Comparison of ENCODE assay signal across 9 cellular contexts in genomic region chr5:181242031-181242451, GRCh38. TPM values are rescaled to one million over a fixed set of nuclear protein-coding genes. Genes with fewer than 3 reads are reported as not detected.
DNase-seq lines count a peak whose midpoint lies in the region; ATAC-seq, FAIRE-seq and TF ChIP-seq lines count a peak whose summit lies in the region.
"Had no signal": no experiment of that assay in that cellular context is flagged by ENCODE, and none has a peak within 500 bp of the region (broad histone marks: within the 10 kb centered on the region; RNA-seq: fewer than 3 reads in every experiment).

No MANE protein-coding gene starts in this region.

- in situ Hi-C loops in GM12878 (cut with MboI): no loop called here

- H3K4me1 ChIP-seq in left ventricle myocardium inferior (peaks cover 71% of the 10 kb centered on the region), GM12878 (ENCODE audit: control insufficient read depth, insufficient read depth, low read length) (peaks cover 22% of the 10 kb centered on the region), upper lobe of right lung (peaks cover 45% of the 10 kb centered on the region)

- TF ChIP-seq CTCF in left ventricle myocardium inferior (IDR thresholded peaks at IDR 0.05; ENCODE audit: borderline replicate concordance): no peak
- TF ChIP-seq CTCF in GM12878 (IDR thresholded peaks at IDR 0.05 in 2 of 3, conservative IDR thresholded peaks at IDR 0.05 in 1 of 3; ENCODE audit: control insufficient read depth in 2 of 3, extremely low read depth in 1 of 3, insufficient read depth in 1 of 3, low read depth in 3 of 3, low read length in 3 of 3): no peak
- TF ChIP-seq CTCF in upper lobe of right lung (IDR thresholded peaks at IDR 0.05): no peak

- POLR2A ChIA-PET in GM12878 (lab: Charles Lee): interaction anchor here (0.5 to 2.6 kb wide), 5 partner anchors 13 to 52 kb away, joined by 3 to 22 read pairs (median 4); partner anchors contain the start of gene TRIM41

- intact Hi-C loops in left ventricle myocardium inferior (cut with micrococcal nuclease): no loop called here
- intact Hi-C loops in left cardiac atrium (cut with DNase I): no loop called here
- intact Hi-C loops in GM12878 (cut with micrococcal nuclease; ENCODE audit: unreplicated experiment): no loop called here
- intact Hi-C loops in upper lobe of right lung (cut with DNase I): no loop called here

- peaks cover 15% of the 10 kb centered on the region for H4K20me1 ChIP-seq in GM12878 (ENCODE audit: control insufficient read depth, insufficient read depth)

- peak overlapping the region; percentile 100 for H3K4me3 Mint-ChIP-seq in memory B cell

- H3K79me2 ChIP-seq in GM12878 (ENCODE audit: control insufficient read depth, insufficient read depth, low read length): peaks cover 83% of the 10 kb centered on the region

- H3K36me3 ChIP-seq in left ventricle myocardium inferior: peaks cover 52% of the 10 kb centered on the region
- H3K36me3 ChIP-seq in GM12878 (ENCODE audit: control insufficient read depth in 2 of 2, insufficient read depth in 2 of 2, low read length in 1 of 2): peaks cover 24 to 37% of the 10 kb centered on the region in 2 experiments
- peaks cover 55% of the 10 kb centered on the region for H3K36me3 ChIP-seq in upper lobe of right lung

- no peaks in the 10 kb centered on the region for H3K9me3 Mint-ChIP-seq in memory B cell

- WGBS in GM12878 (ENCODE audit: insufficient coverage, insufficient replicate concordance, low lambda C conversion rate, missing lambda C conversion rate): 2% methylated on average over 6 of the region's 6 CpGs

- H3K4me3 ChIP-seq in left ventricle myocardium inferior (peak overlapping the region; percentile 94), GM12878 (peak overlapping the region; percentile 98), upper lobe of right lung (peak overlapping the region; percentile 72)

- peak overlapping the region; percentile 92 for H3K4me2 ChIP-seq in GM12878 (ENCODE audit: control insufficient read depth, insufficient read depth)

- SMC1A ChIA-PET in GM12878 (lab: Charles Lee; ENCODE audit: uncharacterized antibody, unreplicated experiment): interaction anchor here (0.8 to 1.1 kb wide), 2 partner anchors 8 to 17 kb away, joined by 3 to 4 read pairs; no protein-coding TSS in a partner anchor

- H3K9ac ChIP-seq in GM12878 (ENCODE audit: control insufficient read depth, insufficient read depth, low read length): peak overlapping the region; percentile 88

- TF ChIP-seq POLR2A in GM12878 (IDR thresholded peaks at IDR 0.05; ENCODE audit: low read depth, low read length): 0 out of 2 replicates have a peak, but pooled peaks have one; percentile 4

- H3K27ac ChIP-seq in left ventricle myocardium inferior (replicated peaks) (peak overlapping the region; percentile 99), GM12878 (ENCODE audit: control insufficient read depth, insufficient read depth) (peak overlapping the region; percentile 92), upper lobe of right lung (peak overlapping the region; percentile 98)

- RAD21 ChIA-PET in GM12878 (lab: Charles Lee; ENCODE audit: unreplicated experiment): interaction anchor here (1.8 kb wide), 1 partner anchor 16 kb away, joined by 6 read pairs; no protein-coding TSS in a partner anchor

- H3K4me1 Mint-ChIP-seq in memory B cell: peaks cover 41% of the 10 kb centered on the region

- peak overlapping the region; percentile 95 for H3K27ac Mint-ChIP-seq in memory B cell

- FAIRE-seq in GM12878 (lab: Jason Lieb, UNC): no peak

- no peaks in the 10 kb centered on the region for H3K27me3 Mint-ChIP-seq in memory B cell

- H3K27me3 ChIP-seq in left ventricle myocardium inferior (ENCODE audit: low read depth) (no peaks in the 10 kb centered on the region), GM12878 (replicated peaks in 1 of 2; ENCODE audit: control insufficient read depth in 2 of 2, insufficient read depth in 2 of 2, low read length in 1 of 2) (no peaks in the 10 kb centered on the region), upper lobe of right lung (no peaks in the 10 kb centered on the region)

- no peak overlapping the region for H2AFZ ChIP-seq in GM12878 (ENCODE audit: control insufficient read depth, low read depth, low read length)

- CTCF ChIA-PET in GM12878 (lab: Yijun Ruan, JAX): interaction anchor here (0.6 to 1.5 kb wide), 2 partner anchors 16 to 79 kb away, joined by 3 read pairs; no protein-coding TSS in a partner anchor

- no peak for ATAC-seq in left cardiac atrium
- no peak for ATAC-seq in GM12878
- ATAC-seq in memory B cell (ENCODE audit: low read depth): no peak
- ATAC-seq in upper lobe of right lung: no peak
- ATAC-seq in HG03571 (IDR thresholded peaks at IDR 0.05; ENCODE audit: unreplicated experiment): no peak

- TF ChIP-seq EP300 in GM12878 (IDR thresholded peaks at IDR 0.05; ENCODE audit: borderline replicate concordance in 1 of 2, control insufficient read depth in 1 of 2, low read depth in 2 of 2, low read length in 2 of 2): no peak

- H3K9me3 ChIP-seq in left ventricle myocardium inferior (replicated peaks) (no peaks in the 10 kb centered on the region), GM12878 (replicated peaks; ENCODE audit: control insufficient read depth, insufficient read depth, low read length) (no peaks in the 10 kb centered on the region), upper lobe of right lung (no peaks in the 10 kb centered on the region)

- H3K36me3 Mint-ChIP-seq in memory B cell: peaks cover 30% of the 10 kb centered on the region

- TF ChIP-seq RAD21 in GM12878 (IDR thresholded peaks at IDR 0.05; ENCODE audit: insufficient read depth, low read depth, low read length): no peak

- BruUV-seq in GM12878 (replicated peaks; lab: Mats Ljungman, UMichigan): no TSS peak

- DNase-seq in left ventricle myocardium inferior (no peak), left cardiac atrium (no peak), GM12878 (ENCODE audit: low read depth, low spot score) (no peak), memory B cell (ENCODE audit: low spot score in 2 of 2) (no peak), upper lobe of right lung (no peak), HK-2 (ENCODE audit: unreplicated experiment) (no peak), GM19240 (ENCODE audit: insufficient read length, low spot score) (no peak)
- DNase-seq: NCI-H2081 treated with DMSO at 0.1 percent for 48 hours had no signal

RNA-seq across cellular contexts. Expression of gene RACK1, which starts 1.7 kb away (rescaled TPM):
- total RNA-seq in left ventricle myocardium inferior: 628 TPM
- 100 to 1,000 TPM; 713 to 792 TPM for total RNA-seq in left cardiac atrium
- total RNA-seq in GM12878 (2013; cell fraction: nucleolus; rRNA removed): 1,060 and 1,082 TPM in 2 replicates
- 6,385 and 6,584 TPM in 2 replicates for total RNA-seq in GM12878 (2014; rRNA removed)
- total RNA-seq in GM12878 (2014; rRNA removed; fragmentation: Illumina TruSeq; extraction: Trizol): 4,111 and 4,251 TPM in 2 replicates
- 2,742 and 2,873 TPM in 2 replicates for total RNA-seq in GM12878 (2021)
- polyA plus RNA-seq in GM12878 (2011; ENCODE audit: low read depth): 2,498 TPM
- polyA plus RNA-seq in GM12878 (2011; rRNA removed): 2,058 and 4,963 TPM in 2 replicates
- 6,471 and 7,747 TPM in 2 replicates for polyA plus RNA-seq in GM12878 (2011; cell fraction: cytosol; rRNA removed)
- 2,792 and 3,345 TPM in 2 replicates for polyA plus RNA-seq in GM12878 (2011; cell fraction: nucleus; rRNA removed)
- polyA plus RNA-seq in GM12878 (2012): 4,319 and 4,635 TPM in 2 replicates
- 2,869 and 4,083 TPM in 2 replicates for polyA plus RNA-seq in GM12878 (2014; fragmentation: Illumina TruSeq; extraction: Trizol)
- 1,000 to 10,000 TPM; 3,729 to 5,412 TPM for polyA plus RNA-seq in GM12878 (2014; fragmentation: Nextera tagmentation; extraction: Ambion mirVana)
- polyA plus RNA-seq in GM12878 (2014; rRNA removed): 5,813 and 5,897 TPM in 2 replicates
- polyA plus RNA-seq in GM12878 (2016; fragmentation: Nextera tagmentation; extraction: Ambion mirVana): 1,000 to 10,000 TPM; 1,365 to 1,424 TPM
- 6,568 and 9,193 TPM in 2 replicates for polyA minus RNA-seq in GM12878 (2011; rRNA and poly(A)+ RNA removed)
- polyA minus RNA-seq in GM12878 (2011; cell fraction: cytosol; rRNA and poly(A)+ RNA removed): 1,862 and 1,930 TPM in 2 replicates
- polyA minus RNA-seq in GM12878 (2011; cell fraction: nucleus; rRNA and poly(A)+ RNA removed): 910 and 1,213 TPM in 2 replicates
- total RNA-seq in upper lobe of right lung: 1,155 TPM

RNA-seq across cellular contexts. Expression of gene TRIM52, which starts 18.9 kb away (rescaled TPM):
- total RNA-seq in left ventricle myocardium inferior (8.5 TPM), left cardiac atrium (10 to 100 TPM in 1 of 2 donors, 1 to 10 TPM in 1; 9.8 to 10.1 TPM), GM12878 (2014; rRNA removed) (6.5 and 7.1 TPM in 2 replicates), GM12878 (2014; rRNA removed; fragmentation: Illumina TruSeq; extraction: Trizol) (10.1 and 11.5 TPM in 2 replicates), GM12878 (2021) (8.4 and 8.6 TPM in 2 replicates), upper lobe of right lung (16.3 TPM)
- 46.6 and 48.5 TPM in 2 replicates for total RNA-seq in GM12878 (2013; cell fraction: nucleolus; rRNA removed)
- polyA plus RNA-seq in GM12878 (2011; ENCODE audit: low read depth): 5.9 TPM
- polyA plus RNA-seq in GM12878 (2011; rRNA removed) (24.3 and 34.0 TPM in 2 replicates), GM12878 (2014; fragmentation: Illumina TruSeq; extraction: Trizol) (12.4 and 14.7 TPM in 2 replicates), GM12878 (2014; fragmentation: Nextera tagmentation; extraction: Ambion mirVana) (1 to 10 TPM; 1.4 to 3.4 TPM), GM12878 (2014; rRNA removed) (11.6 and 13.4 TPM in 2 replicates), GM12878 (2016; fragmentation: Nextera tagmentation; extraction: Ambion mirVana) (1 to 10 TPM; 6.8 to 7.9 TPM)
- 12.3 and 13.7 TPM in 2 replicates for polyA plus RNA-seq in GM12878 (2011; cell fraction: cytosol; rRNA removed)
- 31.5 and 38.7 TPM in 2 replicates for polyA plus RNA-seq in GM12878 (2011; cell fraction: nucleus; rRNA removed)
- 10.7 and 12.3 TPM in 2 replicates for polyA plus RNA-seq in GM12878 (2012)
- polyA minus RNA-seq in GM12878 (2011; rRNA and poly(A)+ RNA removed): 19.5 and 28.6 TPM in 2 replicates
- polyA minus RNA-seq in GM12878 (2011; cell fraction: cytosol; rRNA and poly(A)+ RNA removed): 6.1 and 7.9 TPM in 2 replicates
- 15.4 and 24.9 TPM in 2 replicates for polyA minus RNA-seq in GM12878 (2011; cell fraction: nucleus; rRNA and poly(A)+ RNA removed)

RNA-seq across cellular contexts. Expression of gene TRIM41, which starts 19.0 kb away (rescaled TPM):
- 26.4 TPM for total RNA-seq in left ventricle myocardium inferior
- total RNA-seq in left cardiac atrium: 10 to 100 TPM; 17.1 to 19.1 TPM
- total RNA-seq in GM12878 (2013; cell fraction: nucleolus; rRNA removed): 30.1 and 34.3 TPM in 2 replicates
- total RNA-seq in GM12878 (2014; rRNA removed): 16.0 and 17.2 TPM in 2 replicates
- total RNA-seq in GM12878 (2014; rRNA removed; fragmentation: Illumina TruSeq; extraction: Trizol): 10.5 and 10.6 TPM in 2 replicates
- total RNA-seq in GM12878 (2021): 24.6 and 28.9 TPM in 2 replicates
- polyA plus RNA-seq in GM12878 (2011; ENCODE audit: low read depth): 11.5 TPM
- polyA plus RNA-seq in GM12878 (2011; rRNA removed): 14.8 and 17.7 TPM in 2 replicates
- 16.4 and 21.9 TPM in 2 replicates for polyA plus RNA-seq in GM12878 (2011; cell fraction: cytosol; rRNA removed)
- polyA plus RNA-seq in GM12878 (2011; cell fraction: nucleus; rRNA removed): 173 and 195 TPM in 2 replicates
- 21.7 and 28.2 TPM in 2 replicates for polyA plus RNA-seq in GM12878 (2012)
- 9.4 and 10.6 TPM in 2 replicates for polyA plus RNA-seq in GM12878 (2014; fragmentation: Illumina TruSeq; extraction: Trizol)
- 1 to 10 TPM; 1.0 to 3.2 TPM for polyA plus RNA-seq in GM12878 (2014; fragmentation: Nextera tagmentation; extraction: Ambion mirVana)
- 21.5 and 24.4 TPM in 2 replicates for polyA plus RNA-seq in GM12878 (2014; rRNA removed)
- polyA plus RNA-seq in GM12878 (2016; fragmentation: Nextera tagmentation; extraction: Ambion mirVana): 1 to 10 TPM; 5.2 to 5.5 TPM
- polyA minus RNA-seq in GM12878 (2011; rRNA and poly(A)+ RNA removed): 8.6 and 10.9 TPM in 2 replicates
- polyA minus RNA-seq in GM12878 (2011; cell fraction: cytosol; rRNA and poly(A)+ RNA removed): 6.8 and 7.5 TPM in 2 replicates
- polyA minus RNA-seq in GM12878 (2011; cell fraction: nucleus; rRNA and poly(A)+ RNA removed): 16.0 and 24.7 TPM in 2 replicates
- 26.9 TPM for total RNA-seq in upper lobe of right lung

RNA-seq across cellular contexts. Expression of gene TRIM7, which starts 37.0 kb away (rescaled TPM):
- total RNA-seq in left ventricle myocardium inferior (6.4 TPM), left cardiac atrium (1 to 10 TPM; 5.9 to 9.0 TPM), GM12878 (2014; rRNA removed) (0.54 and 1.1 TPM in 2 replicates), GM12878 (2014; rRNA removed; fragmentation: Illumina TruSeq; extraction: Trizol) (0.22 and 0.46 TPM in 2 replicates), GM12878 (2021) (0.38 and 0.96 TPM in 2 replicates), upper lobe of right lung (4.9 TPM)
- total RNA-seq in GM12878 (2013; cell fraction: nucleolus; rRNA removed): 0.59 and 0.84 TPM in 2 replicates
- polyA plus RNA-seq in GM12878 (2011; ENCODE audit: low read depth): 1.1 TPM
- polyA plus RNA-seq in GM12878 (2011; rRNA removed) (1.6 TPM in 2 replicates), GM12878 (2014; fragmentation: Illumina TruSeq; extraction: Trizol) (0.32 and 0.33 TPM in 2 replicates), GM12878 (2014; fragmentation: Nextera tagmentation; extraction: Ambion mirVana) (under 1 TPM; 0.02 to 0.20 TPM), GM12878 (2014; rRNA removed) (0.84 and 1.1 TPM in 2 replicates), GM12878 (2016; fragmentation: Nextera tagmentation; extraction: Ambion mirVana) (1 to 10 TPM in 1 of 2 experiments, under 1 TPM in 1; 0.44 to 1.3 TPM)
- 0.97 and 1.0 TPM in 2 replicates for polyA plus RNA-seq in GM12878 (2011; cell fraction: cytosol; rRNA removed)
- 2.2 and 2.4 TPM in 2 replicates for polyA plus RNA-seq in GM12878 (2011; cell fraction: nucleus; rRNA removed)
- polyA plus RNA-seq in GM12878 (2012): 0.87 and 1.7 TPM in 2 replicates
- polyA minus RNA-seq in GM12878 (2011; rRNA and poly(A)+ RNA removed): 0.80 and 0.88 TPM in 2 replicates
- polyA minus RNA-seq in GM12878 (2011; cell fraction: cytosol; rRNA and poly(A)+ RNA removed): 0.83 and 1.1 TPM in 2 replicates
- polyA minus RNA-seq in GM12878 (2011; cell fraction: nucleus; rRNA and poly(A)+ RNA removed): 0.73 and 1.5 TPM in 2 replicates
